In the genomic region with DNA sequence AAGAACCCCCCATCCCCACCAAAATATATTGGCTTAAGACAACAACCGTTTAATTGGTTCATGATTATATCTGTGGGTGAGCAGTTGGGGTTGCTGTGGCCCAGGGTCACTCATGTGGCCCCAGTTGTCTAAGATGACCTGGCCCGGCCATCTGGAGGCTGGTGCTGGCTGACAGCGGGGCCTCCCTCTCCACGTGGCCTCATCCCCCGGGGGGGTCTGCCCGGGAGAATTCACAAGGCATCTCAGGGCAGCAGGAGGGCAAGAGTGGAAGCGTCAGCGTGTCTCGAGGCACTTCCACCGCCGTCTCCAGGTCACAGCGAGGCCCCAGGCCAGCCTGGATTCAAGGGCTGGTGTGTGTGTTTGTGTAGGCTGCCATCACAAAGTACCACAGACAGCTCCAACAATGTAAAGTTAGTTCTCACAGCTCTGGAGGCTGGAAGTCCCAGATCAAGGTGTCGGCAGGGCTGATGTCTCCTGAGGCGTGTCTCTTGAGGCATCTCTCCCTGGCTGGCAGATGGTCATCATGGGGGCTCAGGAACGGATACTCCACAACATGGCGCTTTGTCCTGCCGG, we compare ENCODE assay signal across 3 cellular contexts.
TF ChIP-seq lines count a peak whose summit lies in the region.

No MANE protein-coding gene starts in this region.

TF ChIP-seq in GM23338, 12 proteins besides CTCF, POLR2A, EP300 and RAD21 (continues in another document):
- no peak for TF ChIP-seq ZNF114 (CRISPR knock-in tag; IDR thresholded peaks at IDR 0.05)
- TF ChIP-seq, protein P1, sequence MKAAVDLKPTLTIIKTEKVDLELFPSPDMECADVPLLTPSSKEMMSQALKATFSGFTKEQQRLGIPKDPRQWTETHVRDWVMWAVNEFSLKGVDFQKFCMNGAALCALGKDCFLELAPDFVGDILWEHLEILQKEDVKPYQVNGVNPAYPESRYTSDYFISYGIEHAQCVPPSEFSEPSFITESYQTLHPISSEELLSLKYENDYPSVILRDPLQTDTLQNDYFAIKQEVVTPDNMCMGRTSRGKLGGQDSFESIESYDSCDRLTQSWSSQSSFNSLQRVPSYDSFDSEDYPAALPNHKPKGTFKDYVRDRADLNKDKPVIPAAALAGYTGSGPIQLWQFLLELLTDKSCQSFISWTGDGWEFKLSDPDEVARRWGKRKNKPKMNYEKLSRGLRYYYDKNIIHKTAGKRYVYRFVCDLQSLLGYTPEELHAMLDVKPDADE (IDR thresholded peaks at IDR 0.05), result no peak
- TF ChIP-seq CREB1 (CRISPR knock-in tag; IDR thresholded peaks at IDR 0.05; ENCODE audit: low read depth), result no peak
- TF ChIP-seq, protein P2, sequence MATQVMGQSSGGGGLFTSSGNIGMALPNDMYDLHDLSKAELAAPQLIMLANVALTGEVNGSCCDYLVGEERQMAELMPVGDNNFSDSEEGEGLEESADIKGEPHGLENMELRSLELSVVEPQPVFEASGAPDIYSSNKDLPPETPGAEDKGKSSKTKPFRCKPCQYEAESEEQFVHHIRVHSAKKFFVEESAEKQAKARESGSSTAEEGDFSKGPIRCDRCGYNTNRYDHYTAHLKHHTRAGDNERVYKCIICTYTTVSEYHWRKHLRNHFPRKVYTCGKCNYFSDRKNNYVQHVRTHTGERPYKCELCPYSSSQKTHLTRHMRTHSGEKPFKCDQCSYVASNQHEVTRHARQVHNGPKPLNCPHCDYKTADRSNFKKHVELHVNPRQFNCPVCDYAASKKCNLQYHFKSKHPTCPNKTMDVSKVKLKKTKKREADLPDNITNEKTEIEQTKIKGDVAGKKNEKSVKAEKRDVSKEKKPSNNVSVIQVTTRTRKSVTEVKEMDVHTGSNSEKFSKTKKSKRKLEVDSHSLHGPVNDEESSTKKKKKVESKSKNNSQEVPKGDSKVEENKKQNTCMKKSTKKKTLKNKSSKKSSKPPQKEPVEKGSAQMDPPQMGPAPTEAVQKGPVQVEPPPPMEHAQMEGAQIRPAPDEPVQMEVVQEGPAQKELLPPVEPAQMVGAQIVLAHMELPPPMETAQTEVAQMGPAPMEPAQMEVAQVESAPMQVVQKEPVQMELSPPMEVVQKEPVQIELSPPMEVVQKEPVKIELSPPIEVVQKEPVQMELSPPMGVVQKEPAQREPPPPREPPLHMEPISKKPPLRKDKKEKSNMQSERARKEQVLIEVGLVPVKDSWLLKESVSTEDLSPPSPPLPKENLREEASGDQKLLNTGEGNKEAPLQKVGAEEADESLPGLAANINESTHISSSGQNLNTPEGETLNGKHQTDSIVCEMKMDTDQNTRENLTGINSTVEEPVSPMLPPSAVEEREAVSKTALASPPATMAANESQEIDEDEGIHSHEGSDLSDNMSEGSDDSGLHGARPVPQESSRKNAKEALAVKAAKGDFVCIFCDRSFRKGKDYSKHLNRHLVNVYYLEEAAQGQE (IDR thresholded peaks at IDR 0.05; ENCODE audit: unreplicated experiment), result peak; percentile 25
- no peak for TF ChIP-seq POLR2AphosphoS5 (IDR thresholded peaks at IDR 0.05; ENCODE audit: low read depth)
- no peak for TF ChIP-seq JUNB (IDR thresholded peaks at IDR 0.05; ENCODE audit: unreplicated experiment)

TF ChIP-seq in IMR-90, 13 proteins besides CTCF, POLR2A, EP300 and RAD21:
- TF ChIP-seq BHLHE40 (IDR thresholded peaks at IDR 0.05; ENCODE audit: low read depth, low read length) (no peak), NFE2L2 (IDR thresholded peaks at IDR 0.05; ENCODE audit: low read depth, low read length) (no peak)
- TF ChIP-seq, protein P3, sequence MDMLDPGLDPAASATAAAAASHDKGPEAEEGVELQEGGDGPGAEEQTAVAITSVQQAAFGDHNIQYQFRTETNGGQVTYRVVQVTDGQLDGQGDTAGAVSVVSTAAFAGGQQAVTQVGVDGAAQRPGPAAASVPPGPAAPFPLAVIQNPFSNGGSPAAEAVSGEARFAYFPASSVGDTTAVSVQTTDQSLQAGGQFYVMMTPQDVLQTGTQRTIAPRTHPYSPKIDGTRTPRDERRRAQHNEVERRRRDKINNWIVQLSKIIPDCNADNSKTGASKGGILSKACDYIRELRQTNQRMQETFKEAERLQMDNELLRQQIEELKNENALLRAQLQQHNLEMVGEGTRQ (IDR thresholded peaks at IDR 0.05; ENCODE audit: low read depth, low read length), result no peak

TF ChIP-seq in K562, 482 proteins besides CTCF, POLR2A, EP300 and RAD21:
- TF ChIP-seq MIER1 (IDR thresholded peaks at IDR 0.05; ENCODE audit: low read depth), result 0 out of 2 replicates have a peak, but pooled peaks have one; percentile 35
- TF ChIP-seq, protein P1 (conservative IDR thresholded peaks at IDR 0.05; ENCODE audit: control insufficient read depth, low read depth, low read length), result no peak
- no peak for TF ChIP-seq STAT5A (IDR thresholded peaks at IDR 0.05; ENCODE audit: borderline replicate concordance, low read length)
- TF ChIP-seq, protein P4, sequence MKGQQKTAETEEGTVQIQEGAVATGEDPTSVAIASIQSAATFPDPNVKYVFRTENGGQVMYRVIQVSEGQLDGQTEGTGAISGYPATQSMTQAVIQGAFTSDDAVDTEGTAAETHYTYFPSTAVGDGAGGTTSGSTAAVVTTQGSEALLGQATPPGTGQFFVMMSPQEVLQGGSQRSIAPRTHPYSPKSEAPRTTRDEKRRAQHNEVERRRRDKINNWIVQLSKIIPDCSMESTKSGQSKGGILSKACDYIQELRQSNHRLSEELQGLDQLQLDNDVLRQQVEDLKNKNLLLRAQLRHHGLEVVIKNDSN (CRISPR knock-in tag; IDR thresholded peaks at IDR 0.05), result 0 out of 2 replicates have a peak, but pooled peaks have one; percentile 11
- TF ChIP-seq, protein P5, sequence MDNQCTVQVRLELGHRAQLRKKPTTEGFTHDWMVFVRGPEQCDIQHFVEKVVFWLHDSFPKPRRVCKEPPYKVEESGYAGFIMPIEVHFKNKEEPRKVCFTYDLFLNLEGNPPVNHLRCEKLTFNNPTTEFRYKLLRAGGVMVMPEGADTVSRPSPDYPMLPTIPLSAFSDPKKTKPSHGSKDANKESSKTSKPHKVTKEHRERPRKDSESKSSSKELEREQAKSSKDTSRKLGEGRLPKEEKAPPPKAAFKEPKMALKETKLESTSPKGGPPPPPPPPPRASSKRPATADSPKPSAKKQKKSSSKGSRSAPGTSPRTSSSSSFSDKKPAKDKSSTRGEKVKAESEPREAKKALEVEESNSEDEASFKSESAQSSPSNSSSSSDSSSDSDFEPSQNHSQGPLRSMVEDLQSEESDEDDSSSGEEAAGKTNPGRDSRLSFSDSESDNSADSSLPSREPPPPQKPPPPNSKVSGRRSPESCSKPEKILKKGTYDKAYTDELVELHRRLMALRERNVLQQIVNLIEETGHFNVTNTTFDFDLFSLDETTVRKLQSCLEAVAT (IDR thresholded peaks at IDR 0.05), result no peak
- no peak for TF ChIP-seq BACH1 (tag; IDR thresholded peaks at IDR 0.05)
- TF ChIP-seq, protein P6, sequence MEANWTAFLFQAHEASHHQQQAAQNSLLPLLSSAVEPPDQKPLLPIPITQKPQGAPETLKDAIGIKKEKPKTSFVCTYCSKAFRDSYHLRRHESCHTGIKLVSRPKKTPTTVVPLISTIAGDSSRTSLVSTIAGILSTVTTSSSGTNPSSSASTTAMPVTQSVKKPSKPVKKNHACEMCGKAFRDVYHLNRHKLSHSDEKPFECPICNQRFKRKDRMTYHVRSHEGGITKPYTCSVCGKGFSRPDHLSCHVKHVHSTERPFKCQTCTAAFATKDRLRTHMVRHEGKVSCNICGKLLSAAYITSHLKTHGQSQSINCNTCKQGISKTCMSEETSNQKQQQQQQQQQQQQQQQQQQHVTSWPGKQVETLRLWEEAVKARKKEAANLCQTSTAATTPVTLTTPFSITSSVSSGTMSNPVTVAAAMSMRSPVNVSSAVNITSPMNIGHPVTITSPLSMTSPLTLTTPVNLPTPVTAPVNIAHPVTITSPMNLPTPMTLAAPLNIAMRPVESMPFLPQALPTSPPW (CRISPR knock-in tag; IDR thresholded peaks at IDR 0.05), result 0 out of 2 replicates have a peak, but pooled peaks have one; percentile 16
- TF ChIP-seq, protein P7, sequence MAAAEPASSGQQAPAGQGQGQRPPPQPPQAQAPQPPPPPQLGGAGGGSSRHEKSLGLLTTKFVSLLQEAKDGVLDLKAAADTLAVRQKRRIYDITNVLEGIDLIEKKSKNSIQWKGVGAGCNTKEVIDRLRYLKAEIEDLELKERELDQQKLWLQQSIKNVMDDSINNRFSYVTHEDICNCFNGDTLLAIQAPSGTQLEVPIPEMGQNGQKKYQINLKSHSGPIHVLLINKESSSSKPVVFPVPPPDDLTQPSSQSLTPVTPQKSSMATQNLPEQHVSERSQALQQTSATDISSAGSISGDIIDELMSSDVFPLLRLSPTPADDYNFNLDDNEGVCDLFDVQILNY (CRISPR knock-in tag; IDR thresholded peaks at IDR 0.05), result 0 out of 2 replicates have a peak, but pooled peaks have one; percentile 40
- TF ChIP-seq EHMT2 (IDR thresholded peaks at IDR 0.05), result 0 out of 2 replicates have a peak, but pooled peaks have one; percentile 14
- TF ChIP-seq RBBP5 (IDR thresholded peaks at IDR 0.05; ENCODE audit: borderline replicate concordance, insufficient read depth, low read length, poor library complexity, severe bottlenecking), result no peak
- 0 out of 2 replicates have a peak, but pooled peaks have one; percentile 12 for TF ChIP-seq CBFA2T3 (IDR thresholded peaks at IDR 0.05)
